Comparison of ENCODE assay signal across 16 cellular contexts in the genomic region with DNA sequence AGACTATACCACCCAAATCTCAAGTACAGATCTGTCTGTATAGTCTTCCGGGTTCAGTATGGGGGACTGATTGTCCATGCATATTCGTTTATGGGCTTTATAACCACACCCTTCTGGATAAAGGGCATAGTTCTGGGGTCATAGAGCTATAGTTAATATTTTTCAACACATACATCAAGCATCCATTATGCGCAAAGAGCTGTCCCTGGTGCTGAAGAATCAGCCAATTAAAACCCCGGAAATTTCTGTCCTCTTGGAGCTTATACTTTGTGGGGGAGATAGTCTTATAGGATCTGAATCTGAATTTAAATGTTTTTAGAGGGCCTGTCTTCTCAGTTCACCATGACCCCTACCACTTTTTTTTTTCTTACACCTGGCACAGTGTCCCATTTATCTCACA.
A peak's percentile ranks its signal among the peaks of the same experiment; 100 is the strongest.
DNase-seq lines count a peak whose midpoint lies in the region; ATAC-seq and TF ChIP-seq lines count a peak whose summit lies in the region.
"Had no signal": no experiment of that assay in that cellular context is flagged by ENCODE, and none has a peak within 500 bp of the region (broad histone marks: within the 10 kb centered on the region; RNA-seq: fewer than 3 reads in every experiment).

No MANE protein-coding gene starts in this region.

- H3K27ac ChIP-seq in A673 (ENCODE audit: low read depth, low read length, poor library complexity, severe bottlenecking) (no peak overlapping the region), HEK293 (ENCODE audit: extremely low read depth, low read depth, low read length) (no peak overlapping the region), upper lobe of right lung (no peak overlapping the region)
- H3K27ac ChIP-seq: SJSA1 had no signal

- H3K4me1 ChIP-seq in A673 (ENCODE audit: insufficient read depth, low read length, poor library complexity, severe bottlenecking) (no peaks in the 10 kb centered on the region), HEK293 (ENCODE audit: control insufficient read depth, insufficient read depth, low read length) (no peaks in the 10 kb centered on the region), upper lobe of right lung (no peaks in the 10 kb centered on the region)
- H3K4me1 ChIP-seq: BE2C, HAP-1, SJSA1 had no signal

- TF ChIP-seq CTCF in A673 (conservative IDR thresholded peaks at IDR 0.05; ENCODE audit: low read depth, low read length): no peak
- no peak for TF ChIP-seq CTCF in HEK293 (tag by site-specific recombination; IDR thresholded peaks at IDR 0.05)
- no peak for TF ChIP-seq CTCF in upper lobe of right lung (IDR thresholded peaks at IDR 0.05)

- BruUV-seq in A673 (replicated peaks; lab: Mats Ljungman, UMichigan): no TSS peak

- POLR2A ChIA-PET in A673 (lab: Charles Lee; ENCODE audit: low non-redundant PET): no interaction called here
- POLR2A ChIA-PET in HEK293 (lab: Yijun Ruan, JAX): no interaction called here

- CTCF ChIA-PET in A673 (lab: Charles Lee): interaction anchor here (0.7 kb wide), 1 partner anchor 912 kb away, joined by 3 read pairs; no protein-coding TSS in a partner anchor
- CTCF ChIA-PET in HEK293 (lab: Yijun Ruan, JAX): interaction anchor here (1.1 kb wide), 1 partner anchor 197 kb away, joined by 4 read pairs; no protein-coding TSS in a partner anchor

- intact Hi-C loops in A673 (cut with micrococcal nuclease; ENCODE audit: unreplicated experiment) (no loop called here), left cardiac atrium (cut with DNase I) (no loop called here), upper lobe of right lung (cut with DNase I) (no loop called here)

- H3K36me3 ChIP-seq in A673 (ENCODE audit: insufficient read depth, low read length, poor library complexity, severe bottlenecking) (no peaks in the 10 kb centered on the region), HEK293 (ENCODE audit: control insufficient read depth in 2 of 2, insufficient read depth in 1 of 2, low read length in 2 of 2) (no peaks in the 10 kb centered on the region), upper lobe of right lung (no peaks in the 10 kb centered on the region)
- H3K36me3 ChIP-seq: BE2C, HAP-1, SJSA1 had no signal

- ATAC-seq in GM21526 (IDR thresholded peaks at IDR 0.05; ENCODE audit: low FRiP score, unreplicated experiment): no peak
- ATAC-seq in left cardiac atrium: no peak
- no peak for ATAC-seq in upper lobe of right lung
- ATAC-seq in HG02852 (IDR thresholded peaks at IDR 0.05; ENCODE audit: unreplicated experiment): no peak
- ATAC-seq: T-cell had no signal

- H3K9me3 ChIP-seq in A673 (ENCODE audit: low read depth, low read length, poor library complexity, severe bottlenecking) (no peaks in the 10 kb centered on the region), HEK293 (ENCODE audit: control insufficient read depth, insufficient read depth, low read depth, low read length) (no peaks in the 10 kb centered on the region), upper lobe of right lung (no peaks in the 10 kb centered on the region)
- H3K9me3 ChIP-seq: BE2C, HAP-1, SJSA1 had no signal

- peak; percentile 41 for DNase-seq in A673 (ENCODE audit: low spot score)
- DNase-seq in RPMI8226: peak; percentile 36
- peak; percentile 26 for DNase-seq in iPS-NIHi11 (ENCODE audit: low spot score)
- no peak for DNase-seq in left cardiac atrium
- no peak for DNase-seq in upper lobe of right lung
- DNase-seq: BE2C; CD4-positive, alpha-beta memory T cell; NCI-H1417 treated with DMSO at 0.1 percent for 48 hours; NCI-H2029 treated with DMSO at 0.1 percent for 48 hours; NCI-H510A; T-cell had no signal

- H3K27me3 ChIP-seq in A673 (replicated peaks; ENCODE audit: insufficient read depth, low read depth, low read length, poor library complexity) (peaks cover 8% of the 10 kb centered on the region), upper lobe of right lung (no peaks in the 10 kb centered on the region)
- H3K27me3 ChIP-seq: BE2C, SJSA1 had no signal

- H3K4me3 ChIP-seq in A673 (ENCODE audit: low read depth, low read length, poor library complexity, severe bottlenecking) (no peak overlapping the region), HEK293 (ENCODE audit: low read depth, low read length) (no peak overlapping the region), upper lobe of right lung (no peak overlapping the region)
- H3K4me3 ChIP-seq: HAP-1, SJSA1 had no signal

TF ChIP-seq in HEK293, 187 proteins besides CTCF, POLR2A, EP300 and RAD21:
- TF ChIP-seq ZNF621 (tag by site-specific recombination; IDR thresholded peaks at IDR 0.05): no peak
- TF ChIP-seq, protein P1, sequence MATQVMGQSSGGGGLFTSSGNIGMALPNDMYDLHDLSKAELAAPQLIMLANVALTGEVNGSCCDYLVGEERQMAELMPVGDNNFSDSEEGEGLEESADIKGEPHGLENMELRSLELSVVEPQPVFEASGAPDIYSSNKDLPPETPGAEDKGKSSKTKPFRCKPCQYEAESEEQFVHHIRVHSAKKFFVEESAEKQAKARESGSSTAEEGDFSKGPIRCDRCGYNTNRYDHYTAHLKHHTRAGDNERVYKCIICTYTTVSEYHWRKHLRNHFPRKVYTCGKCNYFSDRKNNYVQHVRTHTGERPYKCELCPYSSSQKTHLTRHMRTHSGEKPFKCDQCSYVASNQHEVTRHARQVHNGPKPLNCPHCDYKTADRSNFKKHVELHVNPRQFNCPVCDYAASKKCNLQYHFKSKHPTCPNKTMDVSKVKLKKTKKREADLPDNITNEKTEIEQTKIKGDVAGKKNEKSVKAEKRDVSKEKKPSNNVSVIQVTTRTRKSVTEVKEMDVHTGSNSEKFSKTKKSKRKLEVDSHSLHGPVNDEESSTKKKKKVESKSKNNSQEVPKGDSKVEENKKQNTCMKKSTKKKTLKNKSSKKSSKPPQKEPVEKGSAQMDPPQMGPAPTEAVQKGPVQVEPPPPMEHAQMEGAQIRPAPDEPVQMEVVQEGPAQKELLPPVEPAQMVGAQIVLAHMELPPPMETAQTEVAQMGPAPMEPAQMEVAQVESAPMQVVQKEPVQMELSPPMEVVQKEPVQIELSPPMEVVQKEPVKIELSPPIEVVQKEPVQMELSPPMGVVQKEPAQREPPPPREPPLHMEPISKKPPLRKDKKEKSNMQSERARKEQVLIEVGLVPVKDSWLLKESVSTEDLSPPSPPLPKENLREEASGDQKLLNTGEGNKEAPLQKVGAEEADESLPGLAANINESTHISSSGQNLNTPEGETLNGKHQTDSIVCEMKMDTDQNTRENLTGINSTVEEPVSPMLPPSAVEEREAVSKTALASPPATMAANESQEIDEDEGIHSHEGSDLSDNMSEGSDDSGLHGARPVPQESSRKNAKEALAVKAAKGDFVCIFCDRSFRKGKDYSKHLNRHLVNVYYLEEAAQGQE (tag by site-specific recombination; IDR thresholded peaks at IDR 0.05): peak; percentile 86

Comparison
In these comparisons a context has a peak if more than half of its experiments do, and no peak if none do; other contexts are left out.
1. DNase-seq: peak in A673 (single experiment), RPMI8226 (single experiment) and iPS-NIHi11 (single experiment); none in left cardiac atrium (single experiment) and upper lobe of right lung (single experiment).